8 cellular contexts compared by ENCODE assay signal in the genomic region with DNA sequence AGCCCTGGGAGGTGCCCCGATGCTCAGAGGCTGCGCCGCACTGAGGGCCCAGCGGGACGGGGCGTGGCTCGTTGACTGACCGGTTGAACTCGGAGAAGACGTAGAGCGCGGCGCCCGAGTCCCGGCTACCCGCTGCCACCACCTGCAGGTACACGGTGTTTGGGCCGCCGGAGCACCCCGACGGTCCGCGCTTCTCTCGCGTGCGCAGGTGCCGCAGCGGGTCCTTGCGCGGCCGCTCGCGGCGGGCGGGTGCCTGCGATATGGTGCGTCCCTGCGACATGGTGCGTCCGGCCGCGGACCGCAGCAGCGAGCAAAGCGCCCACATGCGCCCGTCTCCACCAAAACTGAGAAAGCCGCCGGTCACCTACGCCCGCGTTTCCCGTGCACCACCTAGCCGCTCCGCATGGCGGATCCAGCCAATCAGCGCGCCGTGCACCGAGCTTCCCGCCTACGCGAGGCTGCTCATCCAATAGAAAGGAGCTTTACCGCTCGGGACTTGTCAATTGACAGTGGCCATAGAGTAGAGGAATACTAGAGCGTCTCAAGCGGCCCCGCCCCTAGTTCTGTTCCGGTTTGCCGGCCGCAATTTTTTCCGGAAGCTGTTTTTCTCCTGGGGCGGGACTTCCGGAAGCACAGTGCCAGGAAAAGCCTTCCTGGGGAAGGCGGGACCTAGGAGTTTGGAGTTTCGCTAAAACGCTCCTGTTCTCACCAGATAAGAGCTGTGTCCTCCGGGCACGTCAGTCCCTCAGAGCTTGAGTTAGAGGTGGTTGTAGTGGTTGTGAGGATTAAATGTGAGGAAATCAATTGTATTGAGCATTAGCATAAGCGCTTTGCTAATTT. TPM values are rescaled to one million over a fixed set of nuclear protein-coding genes. Genes with fewer than 3 reads are reported as not detected.
DNase-seq lines count a peak whose midpoint lies in the region; ATAC-seq and TF ChIP-seq lines count a peak whose summit lies in the region.

A gene with protein sequence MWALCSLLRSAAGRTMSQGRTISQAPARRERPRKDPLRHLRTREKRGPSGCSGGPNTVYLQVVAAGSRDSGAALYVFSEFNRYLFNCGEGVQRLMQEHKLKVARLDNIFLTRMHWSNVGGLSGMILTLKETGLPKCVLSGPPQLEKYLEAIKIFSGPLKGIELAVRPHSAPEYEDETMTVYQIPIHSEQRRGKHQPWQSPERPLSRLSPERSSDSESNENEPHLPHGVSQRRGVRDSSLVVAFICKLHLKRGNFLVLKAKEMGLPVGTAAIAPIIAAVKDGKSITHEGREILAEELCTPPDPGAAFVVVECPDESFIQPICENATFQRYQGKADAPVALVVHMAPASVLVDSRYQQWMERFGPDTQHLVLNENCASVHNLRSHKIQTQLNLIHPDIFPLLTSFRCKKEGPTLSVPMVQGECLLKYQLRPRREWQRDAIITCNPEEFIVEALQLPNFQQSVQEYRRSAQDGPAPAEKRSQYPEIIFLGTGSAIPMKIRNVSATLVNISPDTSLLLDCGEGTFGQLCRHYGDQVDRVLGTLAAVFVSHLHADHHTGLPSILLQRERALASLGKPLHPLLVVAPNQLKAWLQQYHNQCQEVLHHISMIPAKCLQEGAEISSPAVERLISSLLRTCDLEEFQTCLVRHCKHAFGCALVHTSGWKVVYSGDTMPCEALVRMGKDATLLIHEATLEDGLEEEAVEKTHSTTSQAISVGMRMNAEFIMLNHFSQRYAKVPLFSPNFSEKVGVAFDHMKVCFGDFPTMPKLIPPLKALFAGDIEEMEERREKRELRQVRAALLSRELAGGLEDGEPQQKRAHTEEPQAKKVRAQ (minus strand): TSS at position 405 of the 840 bp plus-strand sequence. CDS start 80 bp downstream, at position 325.

- H3K27ac ChIP-seq in C4-2B: peak within 1 kb of the TSS; percentile 88

- peak; percentile 44 for TF ChIP-seq CTCF in C4-2B (conservative IDR thresholded peaks at IDR 0.05)

- intact Hi-C loops in left colon (cut with DNase I, micrococcal nuclease): no loop called here

- peak; percentile 100 for DNase-seq in NCI-H748 (lab: John Stamatoyannopoulos, UW; ENCODE audit: unreplicated experiment)
- DNase-seq in activated CD4-positive, alpha-beta T cell treated with anti-CD3 and anti-CD28 coated beads, Interleukin-2, amount 50 U/mL, for 1 hour: peak; percentile 93
- DNase-seq in cortex of kidney (lab: John Stamatoyannopoulos, UW): peak; percentile 51
- DNase-seq in left colon: peak; percentile 97 to 98
- peak; percentile 97 for DNase-seq in stimulated activated CD4-positive, alpha-beta T cell treated with anti-CD3 and anti-CD28 coated beads, Interleukin-1b, Interleukin-23, amount 100 ng/mL, for 48 hours

- ATAC-seq in GM19372 (IDR thresholded peaks at IDR 0.05; ENCODE audit: low read depth, unreplicated experiment) (peak; percentile 94), HG03558 (IDR thresholded peaks at IDR 0.05; ENCODE audit: extremely low read depth, unreplicated experiment) (peak; percentile 96), left colon (peak; percentile 97)

RNA-seq across cellular contexts. Expression of the gene that starts here (rescaled TPM):
- total RNA-seq in left colon: 10 to 100 TPM; 39.9 to 48.4 TPM

Comparison
In these comparisons a context has a peak if more than half of its experiments do, and no peak if none do; other contexts are left out.
1. Peak in every context shown above with its lines: DNase-seq, ATAC-seq and H3K27ac ChIP-seq.